Comparison of ENCODE assay signal across 1 cellular context in the genomic region with DNA sequence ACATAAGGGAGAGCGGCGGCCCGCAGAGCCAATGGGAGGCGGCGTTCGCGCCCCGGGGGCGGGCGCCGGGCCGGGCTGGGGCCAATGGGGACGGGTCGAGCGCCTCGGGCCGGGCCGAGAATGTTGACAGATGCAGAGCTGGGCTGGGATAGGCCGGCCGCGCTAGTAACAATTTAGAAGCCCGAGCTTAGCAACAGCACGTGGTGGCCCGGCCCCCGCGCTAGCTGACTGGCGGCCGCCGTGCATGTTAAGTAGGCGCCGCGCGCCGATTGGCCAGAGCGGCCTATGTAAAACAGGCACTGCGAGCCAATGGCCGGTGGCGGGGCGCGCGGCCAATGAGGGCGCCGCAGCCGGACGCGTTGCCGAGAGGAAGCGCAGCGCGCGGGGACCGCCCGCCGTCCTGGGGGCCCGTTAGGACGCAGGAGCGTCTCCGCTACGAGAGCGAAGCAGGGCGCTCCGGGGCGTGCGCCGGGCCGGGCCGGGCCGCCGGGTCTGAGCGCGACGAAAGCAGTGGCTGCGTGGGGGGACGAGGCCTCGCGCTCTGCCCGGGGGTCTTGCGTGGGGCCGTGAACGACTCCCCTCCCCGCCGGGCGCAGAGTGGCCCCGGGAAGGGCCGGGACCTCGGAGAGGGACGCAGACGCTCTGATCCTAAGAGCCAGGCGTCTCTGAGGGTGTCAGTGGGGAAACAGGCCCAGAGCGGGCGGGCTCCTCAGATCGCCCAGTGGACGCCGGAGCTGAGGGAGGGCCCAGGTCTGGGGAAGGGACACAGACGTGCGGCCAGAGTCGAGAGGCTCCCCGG.
A peak's percentile ranks its signal among the peaks of the same experiment; 100 is the strongest.
TF ChIP-seq lines count a peak whose summit lies in the region.

No MANE protein-coding gene starts in this region.

TF ChIP-seq in HepG2, 621 proteins besides CTCF, POLR2A, EP300 and RAD21 (continued from another document and continues in another):
- TF ChIP-seq, protein P1, sequence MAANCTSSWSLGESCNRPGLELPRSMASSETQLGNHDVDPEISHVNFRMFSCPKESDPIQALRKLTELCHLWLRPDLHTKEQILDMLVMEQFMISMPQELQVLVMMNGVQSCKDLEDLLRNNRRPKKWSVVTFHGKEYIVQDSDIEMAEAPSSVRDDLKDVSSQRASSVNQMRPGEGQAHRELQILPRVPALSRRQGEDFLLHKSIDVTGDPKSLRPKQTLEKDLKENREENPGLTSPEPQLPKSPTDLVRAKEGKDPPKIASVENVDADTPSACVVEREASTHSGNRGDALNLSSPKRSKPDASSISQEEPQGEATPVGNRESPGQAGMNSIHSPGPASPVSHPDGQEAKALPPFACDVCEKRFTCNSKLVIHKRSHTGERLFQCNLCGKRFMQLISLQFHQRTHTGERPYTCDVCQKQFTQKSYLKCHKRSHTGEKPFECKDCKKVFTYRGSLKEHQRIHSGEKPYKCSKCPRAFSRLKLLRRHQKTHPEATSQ (CRISPR knock-in tag; IDR thresholded peaks at IDR 0.05; ENCODE audit: borderline replicate concordance): no peak
- TF ChIP-seq, protein P2, sequence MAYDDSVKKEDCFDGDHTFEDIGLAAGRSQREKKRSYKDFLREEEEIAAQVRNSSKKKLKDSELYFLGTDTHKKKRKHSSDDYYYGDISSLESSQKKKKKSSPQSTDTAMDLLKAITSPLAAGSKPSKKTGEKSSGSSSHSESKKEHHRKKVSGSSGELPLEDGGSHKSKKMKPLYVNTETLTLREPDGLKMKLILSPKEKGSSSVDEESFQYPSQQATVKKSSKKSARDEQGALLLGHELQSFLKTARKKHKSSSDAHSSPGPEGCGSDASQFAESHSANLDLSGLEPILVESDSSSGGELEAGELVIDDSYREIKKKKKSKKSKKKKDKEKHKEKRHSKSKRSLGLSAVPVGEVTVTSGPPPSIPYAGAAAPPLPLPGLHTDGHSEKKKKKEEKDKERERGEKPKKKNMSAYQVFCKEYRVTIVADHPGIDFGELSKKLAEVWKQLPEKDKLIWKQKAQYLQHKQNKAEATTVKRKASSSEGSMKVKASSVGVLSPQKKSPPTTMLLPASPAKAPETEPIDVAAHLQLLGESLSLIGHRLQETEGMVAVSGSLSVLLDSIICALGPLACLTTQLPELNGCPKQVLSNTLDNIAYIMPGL (CRISPR knock-in tag; IDR thresholded peaks at IDR 0.05; ENCODE audit: borderline replicate concordance in 1 of 2, low read depth in 1 of 2): peak; percentile 76 to 82
- no peak for TF ChIP-seq MIER2 (CRISPR knock-in tag; IDR thresholded peaks at IDR 0.05)
- 0 out of 2 replicates have a peak, but pooled peaks have one; percentile 63 for TF ChIP-seq ZSCAN29 (CRISPR knock-in tag; conservative IDR thresholded peaks at IDR 0.05)
- peak; percentile 27; the same call in 1 of the 2 replicates for TF ChIP-seq ZNF138 (CRISPR knock-in tag; IDR thresholded peaks at IDR 0.05; ENCODE audit: low read depth)
- TF ChIP-seq ZMAT3 (CRISPR knock-in tag; conservative IDR thresholded peaks at IDR 0.05): peak; percentile 52; the same call in 1 of the 2 replicates
- TF ChIP-seq, protein P3, sequence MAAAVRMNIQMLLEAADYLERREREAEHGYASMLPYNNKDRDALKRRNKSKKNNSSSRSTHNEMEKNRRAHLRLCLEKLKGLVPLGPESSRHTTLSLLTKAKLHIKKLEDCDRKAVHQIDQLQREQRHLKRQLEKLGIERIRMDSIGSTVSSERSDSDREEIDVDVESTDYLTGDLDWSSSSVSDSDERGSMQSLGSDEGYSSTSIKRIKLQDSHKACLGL (CRISPR knock-in tag; IDR thresholded peaks at IDR 0.05): peak; percentile 82; the same call in 1 of the 2 replicates
- TF ChIP-seq, protein P4, sequence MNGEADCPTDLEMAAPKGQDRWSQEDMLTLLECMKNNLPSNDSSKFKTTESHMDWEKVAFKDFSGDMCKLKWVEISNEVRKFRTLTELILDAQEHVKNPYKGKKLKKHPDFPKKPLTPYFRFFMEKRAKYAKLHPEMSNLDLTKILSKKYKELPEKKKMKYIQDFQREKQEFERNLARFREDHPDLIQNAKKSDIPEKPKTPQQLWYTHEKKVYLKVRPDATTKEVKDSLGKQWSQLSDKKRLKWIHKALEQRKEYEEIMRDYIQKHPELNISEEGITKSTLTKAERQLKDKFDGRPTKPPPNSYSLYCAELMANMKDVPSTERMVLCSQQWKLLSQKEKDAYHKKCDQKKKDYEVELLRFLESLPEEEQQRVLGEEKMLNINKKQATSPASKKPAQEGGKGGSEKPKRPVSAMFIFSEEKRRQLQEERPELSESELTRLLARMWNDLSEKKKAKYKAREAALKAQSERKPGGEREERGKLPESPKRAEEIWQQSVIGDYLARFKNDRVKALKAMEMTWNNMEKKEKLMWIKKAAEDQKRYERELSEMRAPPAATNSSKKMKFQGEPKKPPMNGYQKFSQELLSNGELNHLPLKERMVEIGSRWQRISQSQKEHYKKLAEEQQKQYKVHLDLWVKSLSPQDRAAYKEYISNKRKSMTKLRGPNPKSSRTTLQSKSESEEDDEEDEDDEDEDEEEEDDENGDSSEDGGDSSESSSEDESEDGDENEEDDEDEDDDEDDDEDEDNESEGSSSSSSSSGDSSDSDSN (CRISPR knock-in tag; IDR thresholded peaks at IDR 0.05): peak; percentile 83; the same call in 1 of the 2 replicates
- no peak for TF ChIP-seq ZMYM2 (CRISPR knock-in tag; IDR thresholded peaks at IDR 0.05)
- TF ChIP-seq POLR2AphosphoS5 (IDR thresholded peaks at IDR 0.05; ENCODE audit: low read depth, low read length): peak; percentile 62
- TF ChIP-seq ZNF766 (CRISPR knock-in tag; IDR thresholded peaks at IDR 0.05; ENCODE audit: borderline replicate concordance): peak; percentile 73; the same call in 1 of the 2 replicates
- TF ChIP-seq, protein P5, sequence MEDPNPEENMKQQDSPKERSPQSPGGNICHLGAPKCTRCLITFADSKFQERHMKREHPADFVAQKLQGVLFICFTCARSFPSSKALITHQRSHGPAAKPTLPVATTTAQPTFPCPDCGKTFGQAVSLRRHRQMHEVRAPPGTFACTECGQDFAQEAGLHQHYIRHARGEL (CRISPR knock-in tag; IDR thresholded peaks at IDR 0.05): 0 out of 2 replicates have a peak, but pooled peaks have one; percentile 40
- TF ChIP-seq ZFP41 (CRISPR knock-in tag; IDR thresholded peaks at IDR 0.05; ENCODE audit: borderline replicate concordance): peak; percentile 49; the same call in 1 of the 2 replicates
- peak; percentile 67; the same call in 1 of the 2 replicates for TF ChIP-seq ZNF768 (CRISPR knock-in tag; IDR thresholded peaks at IDR 0.05)
- peak; percentile 94 for TF ChIP-seq RNF2 (conservative IDR thresholded peaks at IDR 0.05; ENCODE audit: low read depth)
- TF ChIP-seq, protein P6, sequence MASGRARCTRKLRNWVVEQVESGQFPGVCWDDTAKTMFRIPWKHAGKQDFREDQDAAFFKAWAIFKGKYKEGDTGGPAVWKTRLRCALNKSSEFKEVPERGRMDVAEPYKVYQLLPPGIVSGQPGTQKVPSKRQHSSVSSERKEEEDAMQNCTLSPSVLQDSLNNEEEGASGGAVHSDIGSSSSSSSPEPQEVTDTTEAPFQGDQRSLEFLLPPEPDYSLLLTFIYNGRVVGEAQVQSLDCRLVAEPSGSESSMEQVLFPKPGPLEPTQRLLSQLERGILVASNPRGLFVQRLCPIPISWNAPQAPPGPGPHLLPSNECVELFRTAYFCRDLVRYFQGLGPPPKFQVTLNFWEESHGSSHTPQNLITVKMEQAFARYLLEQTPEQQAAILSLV (CRISPR knock-in tag; IDR thresholded peaks at IDR 0.05; ENCODE audit: borderline replicate concordance): peak; percentile 94
- no peak for TF ChIP-seq MAFK (conservative IDR thresholded peaks at IDR 0.05 in 1 of 2, IDR thresholded peaks at IDR 0.05 in 1 of 2; ENCODE audit: low read length in 2 of 2)
- peak; percentile 92 for TF ChIP-seq ZNF749 (CRISPR knock-in tag; IDR thresholded peaks at IDR 0.05; ENCODE audit: borderline replicate concordance)
- TF ChIP-seq MAZ (IDR thresholded peaks at IDR 0.05; ENCODE audit: borderline replicate concordance, low read depth, low read length): no peak; the same call in 1 of the 2 replicates
- TF ChIP-seq MAZ (CRISPR knock-in tag; IDR thresholded peaks at IDR 0.05; ENCODE audit: low read depth): peak; percentile 79; the same call in 1 of the 2 replicates
- TF ChIP-seq ZNF546 (CRISPR knock-in tag; conservative IDR thresholded peaks at IDR 0.05): peak; percentile 89; the same call in 1 of the 2 replicates
- peak; percentile 50; the same call in 1 of the 2 replicates for TF ChIP-seq ZNF263 (CRISPR knock-in tag; IDR thresholded peaks at IDR 0.05)
- TF ChIP-seq, protein P7, sequence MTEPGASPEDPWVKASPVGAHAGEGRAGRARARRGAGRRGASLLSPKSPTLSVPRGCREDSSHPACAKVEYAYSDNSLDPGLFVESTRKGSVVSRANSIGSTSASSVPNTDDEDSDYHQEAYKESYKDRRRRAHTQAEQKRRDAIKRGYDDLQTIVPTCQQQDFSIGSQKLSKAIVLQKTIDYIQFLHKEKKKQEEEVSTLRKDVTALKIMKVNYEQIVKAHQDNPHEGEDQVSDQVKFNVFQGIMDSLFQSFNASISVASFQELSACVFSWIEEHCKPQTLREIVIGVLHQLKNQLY (CRISPR knock-in tag; IDR thresholded peaks at IDR 0.05): 0 out of 2 replicates have a peak, but pooled peaks have one; percentile 11
- TF ChIP-seq ZBTB38 (CRISPR knock-in tag; IDR thresholded peaks at IDR 0.05): peak; percentile 20; the same call in 1 of the 2 replicates
- 0 out of 2 replicates have a peak, but pooled peaks have one; percentile 37 for TF ChIP-seq ZNF713 (CRISPR knock-in tag; IDR thresholded peaks at IDR 0.05)
- TF ChIP-seq, protein P8, sequence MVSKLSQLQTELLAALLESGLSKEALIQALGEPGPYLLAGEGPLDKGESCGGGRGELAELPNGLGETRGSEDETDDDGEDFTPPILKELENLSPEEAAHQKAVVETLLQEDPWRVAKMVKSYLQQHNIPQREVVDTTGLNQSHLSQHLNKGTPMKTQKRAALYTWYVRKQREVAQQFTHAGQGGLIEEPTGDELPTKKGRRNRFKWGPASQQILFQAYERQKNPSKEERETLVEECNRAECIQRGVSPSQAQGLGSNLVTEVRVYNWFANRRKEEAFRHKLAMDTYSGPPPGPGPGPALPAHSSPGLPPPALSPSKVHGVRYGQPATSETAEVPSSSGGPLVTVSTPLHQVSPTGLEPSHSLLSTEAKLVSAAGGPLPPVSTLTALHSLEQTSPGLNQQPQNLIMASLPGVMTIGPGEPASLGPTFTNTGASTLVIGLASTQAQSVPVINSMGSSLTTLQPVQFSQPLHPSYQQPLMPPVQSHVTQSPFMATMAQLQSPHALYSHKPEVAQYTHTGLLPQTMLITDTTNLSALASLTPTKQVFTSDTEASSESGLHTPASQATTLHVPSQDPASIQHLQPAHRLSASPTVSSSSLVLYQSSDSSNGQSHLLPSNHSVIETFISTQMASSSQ (IDR thresholded peaks at IDR 0.05; ENCODE audit: low read depth): no peak
- TF ChIP-seq, protein P8 (CRISPR knock-in tag; IDR thresholded peaks at IDR 0.05; ENCODE audit: borderline replicate concordance): peak; percentile 61
- peak; percentile 80 for TF ChIP-seq HNRNPLL (IDR thresholded peaks at IDR 0.05; ENCODE audit: low read depth, low read length, poor library complexity, severe bottlenecking)
- peak; percentile 87 for TF ChIP-seq ZNF883 (CRISPR knock-in tag; IDR thresholded peaks at IDR 0.05; ENCODE audit: not compliant biosample characterization)
- TF ChIP-seq ZNF605 (CRISPR knock-in tag; IDR thresholded peaks at IDR 0.05): peak; percentile 88
- no peak; the same call in 1 of the 2 replicates for TF ChIP-seq SOX5 (CRISPR knock-in tag; IDR thresholded peaks at IDR 0.05; ENCODE audit: borderline replicate concordance)
- no peak for TF ChIP-seq TCF12 (IDR thresholded peaks at IDR 0.05)
- TF ChIP-seq TCF12 (CRISPR knock-in tag; IDR thresholded peaks at IDR 0.05): peak; percentile 90
- TF ChIP-seq, protein P9, sequence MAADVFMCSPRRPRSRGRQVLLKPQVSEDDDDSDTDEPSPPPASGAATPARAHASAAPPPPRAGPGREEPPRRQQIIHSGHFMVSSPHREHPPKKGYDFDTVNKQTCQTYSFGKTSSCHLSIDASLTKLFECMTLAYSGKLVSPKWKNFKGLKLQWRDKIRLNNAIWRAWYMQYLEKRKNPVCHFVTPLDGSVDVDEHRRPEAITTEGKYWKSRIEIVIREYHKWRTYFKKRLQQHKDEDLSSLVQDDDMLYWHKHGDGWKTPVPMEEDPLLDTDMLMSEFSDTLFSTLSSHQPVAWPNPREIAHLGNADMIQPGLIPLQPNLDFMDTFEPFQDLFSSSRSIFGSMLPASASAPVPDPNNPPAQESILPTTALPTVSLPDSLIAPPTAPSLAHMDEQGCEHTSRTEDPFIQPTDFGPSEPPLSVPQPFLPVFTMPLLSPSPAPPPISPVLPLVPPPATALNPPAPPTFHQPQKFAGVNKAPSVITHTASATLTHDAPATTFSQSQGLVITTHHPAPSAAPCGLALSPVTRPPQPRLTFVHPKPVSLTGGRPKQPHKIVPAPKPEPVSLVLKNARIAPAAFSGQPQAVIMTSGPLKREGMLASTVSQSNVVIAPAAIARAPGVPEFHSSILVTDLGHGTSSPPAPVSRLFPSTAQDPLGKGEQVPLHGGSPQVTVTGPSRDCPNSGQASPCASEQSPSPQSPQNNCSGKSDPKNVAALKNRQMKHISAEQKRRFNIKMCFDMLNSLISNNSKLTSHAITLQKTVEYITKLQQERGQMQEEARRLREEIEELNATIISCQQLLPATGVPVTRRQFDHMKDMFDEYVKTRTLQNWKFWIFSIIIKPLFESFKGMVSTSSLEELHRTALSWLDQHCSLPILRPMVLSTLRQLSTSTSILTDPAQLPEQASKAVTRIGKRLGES (CRISPR knock-in tag; IDR thresholded peaks at IDR 0.05; ENCODE audit: borderline replicate concordance): 0 out of 2 replicates have a peak, but pooled peaks have one; percentile 14
- TF ChIP-seq KLF12 (CRISPR knock-in tag; IDR thresholded peaks at IDR 0.05; ENCODE audit: borderline replicate concordance): peak; percentile 59
- peak; percentile 92 for TF ChIP-seq POLR2G (IDR thresholded peaks at IDR 0.05; ENCODE audit: low read depth, low read length)
- peak; percentile 53; the same call in 1 of the 2 replicates for TF ChIP-seq ZNF225 (CRISPR knock-in tag; IDR thresholded peaks at IDR 0.05)
- TF ChIP-seq ZNF230 (CRISPR knock-in tag; IDR thresholded peaks at IDR 0.05): peak; percentile 68; the same call in 1 of the 2 replicates
- TF ChIP-seq ZNF678 (CRISPR knock-in tag; IDR thresholded peaks at IDR 0.05): no peak
- TF ChIP-seq, protein P10, sequence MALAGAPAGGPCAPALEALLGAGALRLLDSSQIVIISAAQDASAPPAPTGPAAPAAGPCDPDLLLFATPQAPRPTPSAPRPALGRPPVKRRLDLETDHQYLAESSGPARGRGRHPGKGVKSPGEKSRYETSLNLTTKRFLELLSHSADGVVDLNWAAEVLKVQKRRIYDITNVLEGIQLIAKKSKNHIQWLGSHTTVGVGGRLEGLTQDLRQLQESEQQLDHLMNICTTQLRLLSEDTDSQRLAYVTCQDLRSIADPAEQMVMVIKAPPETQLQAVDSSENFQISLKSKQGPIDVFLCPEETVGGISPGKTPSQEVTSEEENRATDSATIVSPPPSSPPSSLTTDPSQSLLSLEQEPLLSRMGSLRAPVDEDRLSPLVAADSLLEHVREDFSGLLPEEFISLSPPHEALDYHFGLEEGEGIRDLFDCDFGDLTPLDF (CRISPR knock-in tag; IDR thresholded peaks at IDR 0.05): peak; percentile 62; the same call in 1 of the 2 replicates
